Comparison of ENCODE assay signal across 8 cellular contexts in the genomic region with DNA sequence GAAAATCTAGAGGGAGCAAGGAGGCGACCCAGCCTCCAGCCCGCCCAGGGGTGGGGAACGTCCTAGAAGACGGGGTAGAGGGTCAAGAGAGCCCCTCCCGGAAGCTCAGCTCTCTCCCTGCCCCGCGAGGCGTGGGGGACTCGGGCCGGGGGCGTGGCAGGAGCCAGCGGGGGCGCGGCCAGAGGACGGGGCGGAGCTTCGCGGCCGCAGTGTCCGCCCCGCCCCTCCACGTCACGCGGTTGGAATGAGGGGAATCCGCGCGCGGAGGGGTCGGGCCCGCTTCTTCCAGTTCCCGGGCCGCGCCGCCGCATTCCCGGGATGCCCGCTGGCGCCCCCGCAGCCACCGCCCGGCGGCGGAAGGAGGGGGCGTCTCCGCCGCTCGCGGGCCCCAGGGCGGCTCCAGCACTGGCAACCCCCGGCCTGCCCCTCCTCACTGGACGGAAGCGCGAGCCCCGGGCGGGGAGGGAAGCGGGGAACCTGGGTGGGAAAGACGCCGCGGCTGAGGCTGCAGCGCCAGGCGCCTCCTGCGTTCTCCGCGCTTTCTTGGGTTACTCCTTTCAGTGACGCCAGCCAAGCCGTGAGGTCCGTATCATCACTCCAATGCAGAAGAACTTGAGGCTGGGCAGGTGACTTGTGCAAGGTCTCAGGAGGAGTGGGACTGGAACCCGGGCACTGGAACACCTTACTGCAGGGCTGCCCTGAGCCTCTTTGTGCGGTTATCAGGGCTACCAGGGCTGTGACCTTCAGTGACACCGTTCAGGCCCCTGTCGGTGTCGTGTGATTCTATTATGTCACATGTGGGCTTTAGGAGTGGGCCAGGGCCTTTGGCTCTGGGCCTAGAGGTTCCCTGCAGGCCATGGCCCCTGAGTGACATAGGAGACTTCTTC. TPM values are rescaled to one million over a fixed set of nuclear protein-coding genes. Genes with fewer than 3 reads are reported as not detected.
DNase-seq lines count a peak whose midpoint lies in the region; ATAC-seq and TF ChIP-seq lines count a peak whose summit lies in the region.

No MANE protein-coding gene starts in this region.

- DNase-seq in AG04450 (ENCODE audit: low read depth, low spot score) (peak; percentile 67), NCI-H2171 (lab: John Stamatoyannopoulos, UW) (peak; percentile 69), dermis microvascular lymphatic vessel endothelial cell (ENCODE audit: low read depth in 2 of 2) (peak; percentile 51 to 87), left lung (peak; percentile 84 to 96), KG1 (lab: John Stamatoyannopoulos, UW) (no peak)
- peak; percentile 75 to 78 for DNase-seq in activated CD4-positive, alpha-beta T cell treated with anti-CD3 and anti-CD28 coated beads, Interleukin-2, amount 50 U/mL, for 48 hours
- DNase-seq in stimulated activated CD4-positive, alpha-beta T cell treated with anti-CD3 and anti-CD28 coated beads, Interleukin-1b, Interleukin-23, amount 100 ng/mL, for 48 hours = peak; percentile 49

- no peaks in the 10 kb centered on the region for H3K27me3 ChIP-seq in AG04450 (ENCODE audit: control insufficient read depth, insufficient read depth, low read length)
- H3K27me3 ChIP-seq in left lung = peaks cover 0 to 64% of the 10 kb centered on the region in 2 donors

- intact Hi-C loops in left lung (cut with DNase I) = no loop called here

- ATAC-seq in GM19455 (IDR thresholded peaks at IDR 0.05; ENCODE audit: unreplicated experiment) = peak; percentile 36
- peak; percentile 65 for ATAC-seq in left lung

- H3K9me3 ChIP-seq in AG04450 (ENCODE audit: control insufficient read depth, insufficient read depth, low read length) (peaks cover 15% of the 10 kb centered on the region; the same call in 1 of the 2 replicates), left lung (no peaks in the 10 kb centered on the region)

- POLR2A ChIA-PET in AG04450 (lab: Yijun Ruan, JAX) = interaction anchor here (0.6 to 1.2 kb wide), 7 partner anchors 10 to 405 kb away, joined by 3 to 11 read pairs (median 4); a partner anchor contains a TSS

- TF ChIP-seq CTCF in AG04450 (IDR thresholded peaks at IDR 0.05; ENCODE audit: low read depth, low read length) (no peak), left lung (IDR thresholded peaks at IDR 0.05) (no peak)

- peaks cover 23 to 83% of the 10 kb centered on the region in 2 donors for H3K4me1 ChIP-seq in left lung

- peaks cover 0 to 8% of the 10 kb centered on the region in 2 donors for H3K36me3 ChIP-seq in left lung

- CTCF ChIA-PET in AG04450 (lab: Charles Lee) = no interaction called here

- peak overlapping the region; percentile 92 for H3K27ac ChIP-seq in AG04450 (ENCODE audit: low read depth, low read length)
- H3K27ac ChIP-seq in left lung = peak overlapping the region; percentile 90 to 93

- H3K4me3 ChIP-seq in AG04450 (ENCODE audit: low read depth, low read length) (peak overlapping the region; percentile 61), left lung (peak overlapping the region; percentile 35 to 82)

RNA-seq across cellular contexts. Expression of a gene that starts 4.3 kb away (rescaled TPM):
- 147 and 169 TPM in 2 replicates for polyA plus RNA-seq in AG04450 (2011; rRNA removed)
- polyA minus RNA-seq in AG04450 (2011; rRNA and poly(A)+ RNA removed) = 452 and 566 TPM in 2 replicates
- total RNA-seq in dermis microvascular lymphatic vessel endothelial cell (171 and 184 TPM in 2 replicates), left lung (100 to 1,000 TPM; 242 to 282 TPM)

RNA-seq across cellular contexts. Expression of a gene that starts 28.2 kb away (rescaled TPM):
- 23.8 and 25.9 TPM in 2 replicates for polyA plus RNA-seq in AG04450 (2011; rRNA removed)
- 26.9 and 37.9 TPM in 2 replicates for polyA minus RNA-seq in AG04450 (2011; rRNA and poly(A)+ RNA removed)
- total RNA-seq in dermis microvascular lymphatic vessel endothelial cell = 49.6 and 72.1 TPM in 2 replicates
- total RNA-seq in left lung = 10 to 100 TPM; 41.9 to 51.1 TPM

RNA-seq across cellular contexts. Expression of a gene that starts 32.1 kb away (rescaled TPM):
- polyA plus RNA-seq in AG04450 (2011; rRNA removed) = 88.1 and 110 TPM in 2 replicates
- polyA minus RNA-seq in AG04450 (2011; rRNA and poly(A)+ RNA removed) = 79.3 and 81.6 TPM in 2 replicates
- 104 and 115 TPM in 2 replicates for total RNA-seq in dermis microvascular lymphatic vessel endothelial cell
- total RNA-seq in left lung = 10 to 100 TPM; 65.4 to 84.0 TPM
